Comparison of ENCODE assay signal across 1 cellular context in the genomic region with DNA sequence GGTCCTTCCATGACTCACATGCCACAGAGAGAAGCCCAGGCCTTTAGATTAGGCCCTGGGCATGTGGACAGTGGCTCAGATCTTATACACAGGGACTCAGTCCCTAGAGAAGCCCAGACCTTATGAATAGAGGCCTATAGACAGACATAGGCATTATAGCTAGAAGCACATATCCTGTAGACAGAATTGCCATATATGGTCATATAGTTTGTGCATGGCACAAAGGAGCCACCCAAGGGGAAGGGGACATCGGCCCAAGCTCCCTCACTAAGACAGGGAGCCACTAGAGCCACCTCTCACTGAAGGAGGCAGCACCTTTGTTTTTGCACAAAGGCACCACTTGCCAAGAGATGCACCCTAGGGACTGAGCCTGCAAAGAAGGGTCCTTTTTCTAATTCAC.
TF ChIP-seq lines count a peak whose summit lies in the region.

No MANE protein-coding gene starts in this region.

TF ChIP-seq in GM12878, 131 proteins besides CTCF, POLR2A, EP300 and RAD21:
- peak; percentile 55 to 72; a peak in 3 of 4 replicates for TF ChIP-seq SRF (IDR thresholded peaks at IDR 0.05; ENCODE audit: low read depth in 2 of 2, low read length in 2 of 2)
- TF ChIP-seq, protein P1, sequence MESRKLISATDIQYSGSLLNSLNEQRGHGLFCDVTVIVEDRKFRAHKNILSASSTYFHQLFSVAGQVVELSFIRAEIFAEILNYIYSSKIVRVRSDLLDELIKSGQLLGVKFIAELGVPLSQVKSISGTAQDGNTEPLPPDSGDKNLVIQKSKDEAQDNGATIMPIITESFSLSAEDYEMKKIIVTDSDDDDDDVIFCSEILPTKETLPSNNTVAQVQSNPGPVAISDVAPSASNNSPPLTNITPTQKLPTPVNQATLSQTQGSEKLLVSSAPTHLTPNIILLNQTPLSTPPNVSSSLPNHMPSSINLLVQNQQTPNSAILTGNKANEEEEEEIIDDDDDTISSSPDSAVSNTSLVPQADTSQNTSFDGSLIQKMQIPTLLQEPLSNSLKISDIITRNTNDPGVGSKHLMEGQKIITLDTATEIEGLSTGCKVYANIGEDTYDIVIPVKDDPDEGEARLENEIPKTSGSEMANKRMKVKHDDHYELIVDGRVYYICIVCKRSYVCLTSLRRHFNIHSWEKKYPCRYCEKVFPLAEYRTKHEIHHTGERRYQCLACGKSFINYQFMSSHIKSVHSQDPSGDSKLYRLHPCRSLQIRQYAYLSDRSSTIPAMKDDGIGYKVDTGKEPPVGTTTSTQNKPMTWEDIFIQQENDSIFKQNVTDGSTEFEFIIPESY (IDR thresholded peaks at IDR 0.05) = no peak
